ENCODE assay signal across 1 cellular context in the genomic region with DNA sequence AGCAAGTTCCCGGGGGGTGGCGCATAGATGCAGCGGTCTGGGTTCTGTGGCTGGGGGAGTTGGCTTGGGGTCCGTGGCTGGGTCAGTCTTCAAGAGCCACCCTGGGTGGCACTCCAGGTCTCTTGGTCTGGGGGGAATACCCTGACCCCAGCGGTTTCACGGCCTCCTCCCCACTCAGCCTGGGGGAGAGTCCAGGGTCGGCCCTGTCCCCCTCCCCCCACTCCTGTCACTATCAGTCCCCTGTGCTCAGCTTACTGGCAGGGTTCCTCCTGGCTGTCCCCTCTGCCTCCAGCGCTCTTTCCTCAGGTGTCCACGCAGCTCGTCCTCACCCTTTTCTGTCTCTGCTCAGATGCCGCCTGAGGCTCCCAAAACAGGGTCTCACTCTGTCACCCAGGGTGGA.
TF ChIP-seq lines count a peak whose summit lies in the region.

No MANE protein-coding gene starts in this region.

TF ChIP-seq in WTC11, 78 proteins besides CTCF, POLR2A, EP300 and RAD21 (continued from another document):
- no peak for TF ChIP-seq USF1 (CRISPR knock-in tag; IDR thresholded peaks at IDR 0.05)
- TF ChIP-seq OVOL2 (CRISPR knock-in tag; IDR thresholded peaks at IDR 0.05; ENCODE audit: borderline replicate concordance): no peak
- no peak for TF ChIP-seq MXD4 (CRISPR knock-in tag; IDR thresholded peaks at IDR 0.05; ENCODE audit: borderline replicate concordance)
- TF ChIP-seq ZNF416 (CRISPR knock-in tag; IDR thresholded peaks at IDR 0.05): no peak
- TF ChIP-seq FOXK1 (CRISPR knock-in tag; IDR thresholded peaks at IDR 0.05): no peak
- TF ChIP-seq ZNF263 (CRISPR knock-in tag; IDR thresholded peaks at IDR 0.05; ENCODE audit: low read depth): no peak
- no peak for TF ChIP-seq IRF2 (CRISPR knock-in tag; IDR thresholded peaks at IDR 0.05; ENCODE audit: borderline replicate concordance, low read depth)
- no peak for TF ChIP-seq FOXP4 (CRISPR knock-in tag; IDR thresholded peaks at IDR 0.05)
- no peak for TF ChIP-seq RORB (CRISPR knock-in tag; IDR thresholded peaks at IDR 0.05)
- TF ChIP-seq ZNF281 (CRISPR knock-in tag; IDR thresholded peaks at IDR 0.05): no peak
- no peak for TF ChIP-seq USF2 (CRISPR knock-in tag; IDR thresholded peaks at IDR 0.05)
